ENCODE assay signal across 1 cellular context in the genomic region with DNA sequence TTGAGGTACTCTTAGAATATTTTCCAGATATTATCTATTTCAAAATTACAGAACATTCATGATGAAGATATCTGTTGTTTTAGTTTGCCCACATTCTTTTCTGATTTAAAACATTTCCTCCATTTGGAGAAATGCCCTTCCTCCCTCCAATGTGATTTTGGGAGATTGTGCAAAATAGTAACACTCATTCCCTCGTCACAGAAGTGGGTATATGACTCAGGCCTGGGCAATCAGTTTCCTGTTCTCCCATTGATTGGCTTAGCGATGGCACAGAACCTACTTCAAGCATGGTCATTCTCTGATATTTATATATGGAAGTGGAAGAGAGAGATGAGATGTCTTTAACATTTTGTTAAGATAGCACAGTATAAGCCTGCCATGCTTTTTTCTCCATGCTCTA. TPM values are rescaled to one million over a fixed set of nuclear protein-coding genes. Genes with fewer than 3 reads are reported as not detected.
"Had no signal": no experiment of that assay in that cellular context is flagged by ENCODE, and none has a peak within 500 bp of the region (broad histone marks: within the 10 kb centered on the region; RNA-seq: fewer than 3 reads in every experiment).

No MANE protein-coding gene starts in this region.

RNA-seq across cellular contexts. Expression of gene STEAP1B, which starts 3.1 kb away (rescaled TPM):
- total RNA-seq: naive thymus-derived CD8-positive, alpha-beta T cell had no signal
